Comparison of ENCODE assay signal across 16 cellular contexts in the genomic region with DNA sequence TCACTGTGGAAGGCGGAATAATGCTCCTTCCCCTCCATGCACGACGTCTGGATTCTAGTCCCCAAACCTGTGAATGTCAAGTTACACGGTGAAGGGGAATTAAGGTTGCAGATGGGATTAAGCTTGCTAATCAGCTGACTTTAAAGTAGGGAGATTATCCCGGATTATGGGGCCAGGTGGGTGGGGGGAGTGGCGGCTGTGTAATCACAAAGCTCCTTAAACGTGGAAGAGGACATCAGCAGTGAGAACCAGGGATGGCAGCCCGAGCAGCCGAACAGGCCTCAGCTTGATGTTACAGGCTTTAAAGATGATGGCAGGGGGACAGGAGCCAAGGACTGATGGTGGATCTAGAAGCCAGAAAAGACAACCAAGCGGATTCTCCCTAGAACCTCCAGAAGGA.
DNase-seq lines count a peak whose midpoint lies in the region; ATAC-seq and TF ChIP-seq lines count a peak whose summit lies in the region.
"Had no signal": no experiment of that assay in that cellular context is flagged by ENCODE, and none has a peak within 500 bp of the region (broad histone marks: within the 10 kb centered on the region; RNA-seq: fewer than 3 reads in every experiment).

No MANE protein-coding gene starts in this region.

- TF ChIP-seq CTCF in CD4-positive, alpha-beta T cell (IDR thresholded peaks at IDR 0.05), result no peak
- TF ChIP-seq CTCF in tibial nerve (IDR thresholded peaks at IDR 0.05), result no peak

- no peaks in the 10 kb centered on the region for H3K27me3 ChIP-seq in CD4-positive, alpha-beta T cell (ENCODE audit: control insufficient read depth, insufficient read depth, low read length)
- no peaks in the 10 kb centered on the region for H3K27me3 ChIP-seq in HAP-1 (ENCODE audit: low read depth)
- H3K27me3 ChIP-seq in tibial nerve, result no peaks in the 10 kb centered on the region

- no peak for TF ChIP-seq EP300 in tibial nerve (IDR thresholded peaks at IDR 0.05)

- in situ Hi-C loops in HAP-1 (cut with MboI; ENCODE audit: low sequenced_read_pairs), result no loop called here

- no peaks in the 10 kb centered on the region for H3K9me3 ChIP-seq in CD4-positive, alpha-beta T cell (ENCODE audit: control insufficient read depth, low read length)
- no peaks in the 10 kb centered on the region for H3K9me3 ChIP-seq in HAP-1
- no peaks in the 10 kb centered on the region for H3K9me3 ChIP-seq in T-helper 17 cell (ENCODE audit: control insufficient read depth, low read length, poor library complexity, severe bottlenecking)
- no peaks in the 10 kb centered on the region for H3K9me3 ChIP-seq in tibial nerve
- H3K9me3 ChIP-seq: Caco-2, SK-N-SH had no signal

- H3K27ac ChIP-seq in CD4-positive, alpha-beta T cell (ENCODE audit: low read depth, low read length), result no peak overlapping the region
- H3K27ac ChIP-seq in tibial nerve, result no peak overlapping the region
- H3K27ac ChIP-seq: KMS-11 had no signal

- H3K27ac Mint-ChIP-seq in CD4-positive, alpha-beta T cell, result peak overlapping the region; percentile 90
- H3K27ac Mint-ChIP-seq in T-helper 17 cell, result peak overlapping the region; percentile 34
- H3K27ac Mint-ChIP-seq in naive thymus-derived CD8-positive, alpha-beta T cell, result peak overlapping the region in 7 of 10 donors; percentile 12 to 82 (median 40)

- no peak for TF ChIP-seq POLR2A in tibial nerve (IDR thresholded peaks at IDR 0.05)

- no peak overlapping the region for H3K4me3 Mint-ChIP-seq in CD4-positive, alpha-beta T cell
- H3K4me3 Mint-ChIP-seq in T-helper 17 cell, result no peak overlapping the region
- no peak overlapping the region for H3K4me3 Mint-ChIP-seq in naive thymus-derived CD8-positive, alpha-beta T cell
- H3K4me3 Mint-ChIP-seq: CD4-positive, CD25-positive, alpha-beta regulatory T cell; IgD-negative memory B cell had no signal

- H3K9me3 Mint-ChIP-seq in CD4-positive, alpha-beta T cell, result no peaks in the 10 kb centered on the region
- no peaks in the 10 kb centered on the region for H3K9me3 Mint-ChIP-seq in naive thymus-derived CD8-positive, alpha-beta T cell
- H3K9me3 Mint-ChIP-seq: CD4-positive, CD25-positive, alpha-beta regulatory T cell; IgD-negative memory B cell had no signal

- WGBS in tibial nerve, 2 donors, result 82 to 84% methylated on average over 10 of the region's 10 CpGs

- H3K36me3 Mint-ChIP-seq in CD4-positive, alpha-beta T cell (ENCODE audit: low read depth), result peaks cover 79% of the 10 kb centered on the region
- peaks cover 6% of the 10 kb centered on the region for H3K36me3 Mint-ChIP-seq in T-helper 17 cell (ENCODE audit: low read depth)
- H3K36me3 Mint-ChIP-seq in naive thymus-derived CD8-positive, alpha-beta T cell, result peaks cover 5 to 65% (median 25%) of the 10 kb centered on the region in 3 donors
- H3K36me3 Mint-ChIP-seq: IgD-negative memory B cell had no signal

- ATAC-seq in CD4-positive, alpha-beta T cell (ENCODE audit: poor library complexity), result no peak
- ATAC-seq in T-helper 17 cell (no peak), GM21526 (IDR thresholded peaks at IDR 0.05; ENCODE audit: low FRiP score, unreplicated experiment) (no peak)
- no peak for ATAC-seq in naive thymus-derived CD8-positive, alpha-beta T cell
- ATAC-seq: PC-3 had no signal

- intact Hi-C loops in CD4-positive, alpha-beta T cell (cut with DNase I, micrococcal nuclease), result no loop called here

- no peaks in the 10 kb centered on the region for H3K27me3 Mint-ChIP-seq in CD4-positive, alpha-beta T cell
- no peaks in the 10 kb centered on the region for H3K27me3 Mint-ChIP-seq in T-helper 17 cell
- no peaks in the 10 kb centered on the region for H3K27me3 Mint-ChIP-seq in naive thymus-derived CD8-positive, alpha-beta T cell
- H3K27me3 Mint-ChIP-seq: CD4-positive, CD25-positive, alpha-beta regulatory T cell; IgD-negative memory B cell had no signal

- POLR2A ChIA-PET in CD4-positive, alpha-beta T cell (lab: Charles Lee), result no interaction called here
- POLR2A ChIA-PET in naive thymus-derived CD8-positive, alpha-beta T cell (lab: Charles Lee), result interaction anchor here (1.9 kb wide), 1 partner anchor 117 kb away, joined by 5 read pairs; a partner anchor contains a TSS

- H3K4me3 ChIP-seq in HAP-1, result no peak overlapping the region
- no peak overlapping the region for H3K4me3 ChIP-seq in tibial nerve

- peaks cover 68% of the 10 kb centered on the region for H3K4me1 Mint-ChIP-seq in CD4-positive, alpha-beta T cell (ENCODE audit: low read depth)
- H3K4me1 Mint-ChIP-seq in T-helper 17 cell, result peaks cover 32% of the 10 kb centered on the region
- H3K4me1 Mint-ChIP-seq in naive thymus-derived CD8-positive, alpha-beta T cell, result peaks cover 24 to 49% (median 37%) of the 10 kb centered on the region in 4 donors

- H3K36me3 ChIP-seq in HAP-1 (replicated peaks) (no peaks in the 10 kb centered on the region), tibial nerve (no peaks in the 10 kb centered on the region)

- peaks cover 13% of the 10 kb centered on the region; the same call in 1 of the 2 replicates for H3K4me1 ChIP-seq in HAP-1
- peaks cover 0 to 3% (median 0%) of the 10 kb centered on the region in 4 donors for H3K4me1 ChIP-seq in tibial nerve

- no peak for DNase-seq in CD4-positive, alpha-beta T cell
- DNase-seq in HAP-1 (ENCODE audit: low spot score in 2 of 2) (peak; percentile 34 to 50), T-helper 17 cell (no peak), HuH-7.5 (ENCODE audit: low spot score) (no peak), tibial nerve (ENCODE audit: low spot score in 2 of 2) (no peak)
- no peak for DNase-seq in naive thymus-derived CD8-positive, alpha-beta T cell
- DNase-seq: Caco-2; CD4-positive, CD25-positive, alpha-beta regulatory T cell; GF-D8; MM.1S; NCI-H2029; PC-3; SK-N-SH had no signal

- CTCF ChIA-PET in CD4-positive, alpha-beta T cell (lab: Charles Lee), result no interaction called here

Comparison
In these comparisons a context has a peak if more than half of its experiments do, and no peak if none do; other contexts are left out.
1. DNase-seq: peak in HAP-1 (2 of 2); none in CD4-positive, alpha-beta T cell (0 of 10), T-helper 17 cell (0 of 3), naive thymus-derived CD8-positive, alpha-beta T cell (0 of 10), HuH-7.5 (single experiment) and tibial nerve (0 of 2).
2. H3K27ac Mint-ChIP-seq: peak in every context shown above with its lines; median percentile 90 in CD4-positive, alpha-beta T cell; 40 in naive thymus-derived CD8-positive, alpha-beta T cell; 34 in T-helper 17 cell.